ENCODE assay signal across 26 cellular contexts in genomic region chr3:51585871-51586270, GRCh38.
"Had no signal": no experiment of that assay in that cellular context is flagged by ENCODE, and none has a peak within 500 bp of the region (broad histone marks: within the 10 kb centered on the region; RNA-seq: fewer than 3 reads in every experiment).

No MANE protein-coding gene starts in this region.

- ATAC-seq: activated CD4-positive, alpha-beta T cell treated with anti-CD3 and anti-CD28 coated beads for 36 hours; activated CD8-positive, alpha-beta memory T cell treated with anti-CD3 and anti-CD28 coated beads, Interleukin-2, amount 10 ng/mL, durations not matched to agents 7 days and 5 days; activated CD8-positive, alpha-beta T cell treated with anti-CD3 and anti-CD28 coated beads, Interleukin-2, amount 10 ng/mL, durations not matched to agents 7 days and 5 days; effector memory CD8-positive, alpha-beta T cell; heart left ventricle had no signal

- H3K27me3 Mint-ChIP-seq: activated CD4-positive, alpha-beta memory T cell treated with anti-CD3 and anti-CD28 coated beads for 36 hours; activated CD4-positive, alpha-beta T cell treated with anti-CD3 and anti-CD28 coated beads for 36 hours; activated CD4-positive, alpha-beta T cell treated with anti-CD3 and anti-CD28 coated beads, Interleukin-2, amount 10 ng/mL, durations not matched to agents 24 days and 14 days; activated CD8-positive, alpha-beta memory T cell treated with anti-CD3 and anti-CD28 coated beads, Interleukin-2, amount 10 ng/mL, durations not matched to agents 7 days and 5 days; activated naive CD4-positive, alpha-beta T cell treated with anti-CD3 and anti-CD28 coated beads, Interleukin-2, amount 10 ng/mL, durations not matched to agents 7 days and 5 days; activated naive CD8-positive, alpha-beta T cell; effector memory CD8-positive, alpha-beta T cell had no signal

- H3K4me3 Mint-ChIP-seq: activated CD4-positive, alpha-beta memory T cell treated with anti-CD3 and anti-CD28 coated beads for 36 hours; activated CD4-positive, alpha-beta T cell treated with anti-CD3 and anti-CD28 coated beads for 36 hours; activated CD4-positive, alpha-beta T cell treated with anti-CD3 and anti-CD28 coated beads, Interleukin-2, amount 10 ng/mL, durations not matched to agents 24 days and 14 days; activated CD8-positive, alpha-beta memory T cell treated with anti-CD3 and anti-CD28 coated beads, Interleukin-2, amount 10 ng/mL, durations not matched to agents 7 days and 5 days; activated CD8-positive, alpha-beta T cell treated with anti-CD3 and anti-CD28 coated beads, Interleukin-2, amount 10 ng/mL, durations not matched to agents 7 days and 5 days; activated naive CD4-positive, alpha-beta T cell treated with anti-CD3 and anti-CD28 coated beads, Interleukin-2, amount 10 ng/mL, durations not matched to agents 7 days and 5 days; activated naive CD8-positive, alpha-beta T cell; activated T-helper 1 cell treated with anti-CD3 and anti-CD28 coated beads, Interleukin-12 subunit alpha, Interleukin-12 subunit beta, Interleukin-2, Interleukin-4 antibody, amounts not matched to agents 30 ng/mL and 10 ng/mL and 1 ng/mL, durations not matched to agents 14 hours and 24 hours and 36 hours; effector memory CD8-positive, alpha-beta T cell had no signal

- H3K27me3 ChIP-seq: heart left ventricle had no signal

- H3K4me3 ChIP-seq: heart left ventricle had no signal

- H3K9me3 Mint-ChIP-seq: activated CD4-positive, alpha-beta memory T cell treated with anti-CD3 and anti-CD28 coated beads for 36 hours; activated CD4-positive, alpha-beta T cell treated with anti-CD3 and anti-CD28 coated beads, Interleukin-2, amount 10 ng/mL, durations not matched to agents 24 days and 14 days; activated naive CD4-positive, alpha-beta T cell treated with anti-CD3 and anti-CD28 coated beads, Interleukin-2, amount 10 ng/mL, durations not matched to agents 7 days and 5 days; activated T-helper 1 cell treated with anti-CD3 and anti-CD28 coated beads, Interleukin-12 subunit alpha, Interleukin-12 subunit beta, Interleukin-2, Interleukin-4 antibody, amounts not matched to agents 30 ng/mL and 10 ng/mL and 1 ng/mL, durations not matched to agents 14 hours and 24 hours and 36 hours; activated T-helper 2 cell treated with anti-CD3 and anti-CD28 coated beads, Interferon-gamma antibody, Interleukin-2, Interleukin-4, amounts not matched to agents 10 μg/mL and 5 μg/mL and 100 μg/mL, durations not matched to agents 14 hours and 24 hours and 36 hours; effector memory CD8-positive, alpha-beta T cell had no signal

- H3K9me3 ChIP-seq: heart left ventricle had no signal

- H3K27ac Mint-ChIP-seq: activated CD4-positive, alpha-beta memory T cell treated with anti-CD3 and anti-CD28 coated beads for 36 hours; activated CD4-positive, alpha-beta T cell treated with anti-CD3 and anti-CD28 coated beads for 36 hours; activated CD4-positive, alpha-beta T cell treated with anti-CD3 and anti-CD28 coated beads, Interleukin-2, amount 10 ng/mL, durations not matched to agents 24 days and 14 days; activated CD8-positive, alpha-beta memory T cell treated with anti-CD3 and anti-CD28 coated beads, Interleukin-2, amount 10 ng/mL, durations not matched to agents 7 days and 5 days; activated CD8-positive, alpha-beta T cell treated with anti-CD3 and anti-CD28 coated beads, Interleukin-2, amount 10 ng/mL, durations not matched to agents 7 days and 5 days; activated naive CD4-positive, alpha-beta T cell treated with anti-CD3 and anti-CD28 coated beads, Interleukin-2, amount 10 ng/mL, durations not matched to agents 7 days and 5 days; activated naive CD8-positive, alpha-beta T cell; activated T-helper 1 cell treated with anti-CD3 and anti-CD28 coated beads, Interleukin-12 subunit alpha, Interleukin-12 subunit beta, Interleukin-2, Interleukin-4 antibody, amounts not matched to agents 30 ng/mL and 10 ng/mL and 1 ng/mL, durations not matched to agents 14 hours and 24 hours and 36 hours; activated T-helper 2 cell treated with anti-CD3 and anti-CD28 coated beads, Interferon-gamma antibody, Interleukin-2, Interleukin-4, amounts not matched to agents 10 μg/mL and 5 μg/mL and 100 μg/mL, durations not matched to agents 14 hours and 24 hours and 36 hours; effector memory CD8-positive, alpha-beta T cell had no signal

- H3K27ac ChIP-seq: epithelial cell of prostate, heart left ventricle had no signal

- DNase-seq: activated CD4-positive, alpha-beta memory T cell treated with anti-CD3 and anti-CD28 coated beads for 36 hours; activated CD4-positive, alpha-beta T cell treated with anti-CD3 and anti-CD28 coated beads for 36 hours; activated CD4-positive, alpha-beta T cell treated with anti-CD3 and anti-CD28 coated beads, Interleukin-2, amount 10 ng/mL, durations not matched to agents 24 days and 14 days; activated CD4-positive, CD25-positive, alpha-beta regulatory T cell; activated CD4-positive, CD25-positive, alpha-beta regulatory T cell treated with anti-CD3 and anti-CD28 coated beads, Interleukin-2, amount 50 U/mL, for 72 hours; activated CD8-positive, alpha-beta memory T cell treated with anti-CD3 and anti-CD28 coated beads, Interleukin-2, amount 10 ng/mL, durations not matched to agents 7 days and 5 days; activated CD8-positive, alpha-beta memory T cell treated with anti-CD3 and anti-CD28 coated beads, Interleukin-2, amount 50 U/mL, for 4 hours; activated CD8-positive, alpha-beta T cell treated with anti-CD3 and anti-CD28 coated beads, Interleukin-2, amount 10 ng/mL, durations not matched to agents 7 days and 5 days; activated effector memory CD4-positive, alpha-beta T cell treated with anti-CD3 and anti-CD28 coated beads, Interleukin-2, amount 50 U/mL, for 16 hours; activated naive CD4-positive, alpha-beta T cell treated with anti-CD3 and anti-CD28 coated beads, Interleukin-2, amount 10 ng/mL, durations not matched to agents 7 days and 5 days; activated T-cell treated with anti-CD3 and anti-CD28 coated beads, Interleukin-2, amount 50 U/mL, for 1 hour; activated T-cell treated with anti-CD3 and anti-CD28 coated beads, Interleukin-2, amount 50 U/mL, for 48 hours; amniotic stem cell; caudate nucleus; cortex of kidney; dermis blood vessel endothelial cell; effector CD4-positive, alpha-beta T cell; effector memory CD8-positive, alpha-beta T cell; foreskin fibroblast; glutamatergic neuron; heart left ventricle; T-helper 2 cell had no signal
